8 cellular contexts compared by ENCODE assay signal in the genomic region with DNA sequence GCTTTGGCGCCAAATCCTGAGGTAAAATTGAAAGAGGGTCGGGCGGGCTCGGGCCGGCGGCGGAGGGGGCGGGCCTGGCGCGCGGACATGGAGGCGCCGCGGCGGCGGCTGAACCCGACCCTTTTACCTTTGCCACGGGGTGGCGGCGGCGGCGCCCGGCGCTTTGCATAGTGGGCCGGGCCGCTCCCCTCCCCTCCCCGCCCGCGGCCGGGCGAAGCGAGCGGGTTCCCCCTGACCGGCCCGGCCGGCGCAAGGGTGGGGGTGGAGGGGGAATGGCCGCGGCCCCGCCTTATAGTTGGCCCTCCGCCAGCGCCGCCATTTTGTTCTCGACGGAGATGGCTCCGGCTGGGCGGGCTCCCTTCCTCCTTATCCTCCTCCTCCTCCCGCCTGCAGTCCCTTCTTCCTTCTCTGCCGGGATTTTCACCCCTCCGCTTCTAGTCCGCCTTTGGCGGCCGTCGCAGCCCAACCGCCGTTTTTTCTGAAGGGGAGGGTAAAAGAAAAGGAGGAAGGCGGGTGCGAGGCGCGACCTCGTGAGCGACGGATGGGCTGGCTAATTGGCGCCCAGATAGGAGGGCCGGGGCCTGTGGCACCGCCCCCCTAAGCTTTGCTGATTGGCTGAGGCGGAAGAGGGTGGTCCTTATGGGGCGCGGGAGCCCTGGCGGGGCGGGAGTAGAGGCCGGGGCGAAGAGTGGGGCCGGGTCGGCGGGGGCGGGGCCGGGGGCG. TPM values are rescaled to one million over a fixed set of nuclear protein-coding genes. Genes with fewer than 3 reads are reported as not detected.
DNase-seq lines count a peak whose midpoint lies in the region; ATAC-seq and TF ChIP-seq lines count a peak whose summit lies in the region.

No MANE protein-coding gene starts in this region.

- TF ChIP-seq CTCF in epithelial cell of proximal tubule (conservative IDR thresholded peaks at IDR 0.05; ENCODE audit: low read depth, low read length), result no peak

- TF ChIP-seq EP300 in Ishikawa (IDR thresholded peaks at IDR 0.05; ENCODE audit: borderline replicate concordance), result no peak

- DNase-seq in DMS153 (lab: John Stamatoyannopoulos, UW) (peak; percentile 78), OCI-M2 (lab: John Stamatoyannopoulos, UW; ENCODE audit: unreplicated experiment) (peak; percentile 60), epithelial cell of proximal tubule (ENCODE audit: low read depth) (peak; percentile 63), mucosa of gallbladder (ENCODE audit: low spot score) (peak; percentile 97)
- DNase-seq in activated T-cell treated with anti-CD3 and anti-CD28 coated beads, Interleukin-2, amount 50 U/mL, for 1 hour, result peak; percentile 97
- DNase-seq in stimulated activated CD8-positive, alpha-beta memory T cell treated with anti-CD3 and anti-CD28 coated beads, Interleukin-4, amount 100 ng/mL, for 24 hours (ENCODE audit: low read depth), result peak; percentile 90

- ATAC-seq in GM21619 (IDR thresholded peaks at IDR 0.05; ENCODE audit: unreplicated experiment), result peak; percentile 81

- peak overlapping the region; percentile 79 for H3K4me3 ChIP-seq in epithelial cell of proximal tubule (ENCODE audit: low read depth, low read length)

- TF ChIP-seq RAD21 in Ishikawa (IDR thresholded peaks at IDR 0.05; ENCODE audit: low read depth), result no peak

TF ChIP-seq in Ishikawa, 13 proteins besides CTCF, POLR2A, EP300 and RAD21:
- TF ChIP-seq TEAD4 (IDR thresholded peaks at IDR 0.05) (no peak; the same call in 1 of the 2 replicates), EGR1 (IDR thresholded peaks at IDR 0.05) (peak; percentile 55), YY1 (IDR thresholded peaks at IDR 0.05; ENCODE audit: low read depth) (peak; percentile 94), FOXM1 (IDR thresholded peaks at IDR 0.05; ENCODE audit: borderline replicate concordance, low read depth) (no peak), NFIC (IDR thresholded peaks at IDR 0.05) (peak; percentile 95), ZBTB7A (IDR thresholded peaks at IDR 0.05; ENCODE audit: low read depth) (peak; percentile 8; the same call in 1 of the 2 replicates), CEBPB (IDR thresholded peaks at IDR 0.05) (no peak; the same call in 1 of the 2 replicates), CREB1 (IDR thresholded peaks at IDR 0.05; ENCODE audit: low read depth) (peak; percentile 47; the same call in 1 of the 2 replicates), TCF12 (IDR thresholded peaks at IDR 0.05; ENCODE audit: low read depth) (no peak; the same call in 1 of the 2 replicates), TAF1 (IDR thresholded peaks at IDR 0.05; ENCODE audit: low read depth) (peak; percentile 67)
- TF ChIP-seq, protein P1, sequence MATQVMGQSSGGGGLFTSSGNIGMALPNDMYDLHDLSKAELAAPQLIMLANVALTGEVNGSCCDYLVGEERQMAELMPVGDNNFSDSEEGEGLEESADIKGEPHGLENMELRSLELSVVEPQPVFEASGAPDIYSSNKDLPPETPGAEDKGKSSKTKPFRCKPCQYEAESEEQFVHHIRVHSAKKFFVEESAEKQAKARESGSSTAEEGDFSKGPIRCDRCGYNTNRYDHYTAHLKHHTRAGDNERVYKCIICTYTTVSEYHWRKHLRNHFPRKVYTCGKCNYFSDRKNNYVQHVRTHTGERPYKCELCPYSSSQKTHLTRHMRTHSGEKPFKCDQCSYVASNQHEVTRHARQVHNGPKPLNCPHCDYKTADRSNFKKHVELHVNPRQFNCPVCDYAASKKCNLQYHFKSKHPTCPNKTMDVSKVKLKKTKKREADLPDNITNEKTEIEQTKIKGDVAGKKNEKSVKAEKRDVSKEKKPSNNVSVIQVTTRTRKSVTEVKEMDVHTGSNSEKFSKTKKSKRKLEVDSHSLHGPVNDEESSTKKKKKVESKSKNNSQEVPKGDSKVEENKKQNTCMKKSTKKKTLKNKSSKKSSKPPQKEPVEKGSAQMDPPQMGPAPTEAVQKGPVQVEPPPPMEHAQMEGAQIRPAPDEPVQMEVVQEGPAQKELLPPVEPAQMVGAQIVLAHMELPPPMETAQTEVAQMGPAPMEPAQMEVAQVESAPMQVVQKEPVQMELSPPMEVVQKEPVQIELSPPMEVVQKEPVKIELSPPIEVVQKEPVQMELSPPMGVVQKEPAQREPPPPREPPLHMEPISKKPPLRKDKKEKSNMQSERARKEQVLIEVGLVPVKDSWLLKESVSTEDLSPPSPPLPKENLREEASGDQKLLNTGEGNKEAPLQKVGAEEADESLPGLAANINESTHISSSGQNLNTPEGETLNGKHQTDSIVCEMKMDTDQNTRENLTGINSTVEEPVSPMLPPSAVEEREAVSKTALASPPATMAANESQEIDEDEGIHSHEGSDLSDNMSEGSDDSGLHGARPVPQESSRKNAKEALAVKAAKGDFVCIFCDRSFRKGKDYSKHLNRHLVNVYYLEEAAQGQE (IDR thresholded peaks at IDR 0.05; ENCODE audit: low read depth), result no peak
- TF ChIP-seq, protein P2, sequence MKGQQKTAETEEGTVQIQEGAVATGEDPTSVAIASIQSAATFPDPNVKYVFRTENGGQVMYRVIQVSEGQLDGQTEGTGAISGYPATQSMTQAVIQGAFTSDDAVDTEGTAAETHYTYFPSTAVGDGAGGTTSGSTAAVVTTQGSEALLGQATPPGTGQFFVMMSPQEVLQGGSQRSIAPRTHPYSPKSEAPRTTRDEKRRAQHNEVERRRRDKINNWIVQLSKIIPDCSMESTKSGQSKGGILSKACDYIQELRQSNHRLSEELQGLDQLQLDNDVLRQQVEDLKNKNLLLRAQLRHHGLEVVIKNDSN (IDR thresholded peaks at IDR 0.05), result no peak
- TF ChIP-seq, protein P3, sequence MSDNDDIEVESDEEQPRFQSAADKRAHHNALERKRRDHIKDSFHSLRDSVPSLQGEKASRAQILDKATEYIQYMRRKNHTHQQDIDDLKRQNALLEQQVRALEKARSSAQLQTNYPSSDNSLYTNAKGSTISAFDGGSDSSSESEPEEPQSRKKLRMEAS (IDR thresholded peaks at IDR 0.05), result peak; percentile 48

RNA-seq across cellular contexts. Expression of a gene that starts 0.7 kb away (rescaled TPM):
- total RNA-seq in epithelial cell of proximal tubule (15.4 and 16.3 TPM in 2 replicates), mucosa of gallbladder (52.6 TPM)

Comparison
In these comparisons a context has a peak if more than half of its experiments do, and no peak if none do; other contexts are left out.
1. Peak in every context shown above with its lines: DNase-seq, ATAC-seq and H3K4me3 ChIP-seq.